13 cellular contexts compared by ENCODE assay signal in the genomic region with DNA sequence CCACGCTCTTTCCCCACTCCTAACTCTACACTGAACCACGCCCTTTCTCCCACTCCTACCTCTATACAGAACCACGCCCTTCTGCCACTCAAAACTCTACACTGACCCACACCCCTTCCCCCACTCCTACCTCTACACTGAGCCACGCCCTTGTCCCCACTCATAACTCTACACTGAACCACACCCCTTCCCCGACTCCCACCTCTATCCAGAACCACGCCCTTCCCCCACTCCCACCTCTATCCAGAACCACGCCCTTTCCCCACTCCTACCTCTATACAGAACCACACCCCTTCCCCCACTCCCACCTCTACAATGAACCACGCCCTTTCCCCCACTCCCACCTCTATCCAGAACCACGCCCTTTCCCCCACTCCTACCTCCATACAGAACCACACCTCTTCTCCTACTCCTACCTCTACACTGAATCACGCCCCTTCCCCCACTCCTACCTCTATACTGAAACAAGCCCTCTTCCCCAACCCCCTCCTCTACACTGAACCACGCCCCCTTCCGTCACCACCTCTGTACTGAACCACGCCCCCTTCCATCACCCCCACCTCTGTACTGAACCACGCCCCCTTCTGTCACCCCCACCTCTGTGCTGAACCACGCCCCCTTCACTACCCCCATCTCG. TPM values are rescaled to one million over a fixed set of nuclear protein-coding genes. Genes with fewer than 3 reads are reported as not detected.
DNase-seq lines count a peak whose midpoint lies in the region; ATAC-seq and TF ChIP-seq lines count a peak whose summit lies in the region.
"Had no signal": no experiment of that assay in that cellular context is flagged by ENCODE, and none has a peak within 500 bp of the region (broad histone marks: within the 10 kb centered on the region; RNA-seq: fewer than 3 reads in every experiment).

No MANE protein-coding gene starts in this region.

- H3K36me3 ChIP-seq in HUES6 (ENCODE audit: control insufficient read depth, insufficient read depth, low read length) (0 out of 2 replicates have a peak, but pooled peaks cover 3% of the 10 kb centered on the region), colonic mucosa (no peaks in the 10 kb centered on the region), mucosa of descending colon (ENCODE audit: low read depth) (no peaks in the 10 kb centered on the region)

- H3K4me1 ChIP-seq in HUES6 (ENCODE audit: control insufficient read depth, insufficient read depth, low read length) (peaks cover 12% of the 10 kb centered on the region), colonic mucosa (no peaks in the 10 kb centered on the region), mucosa of descending colon (ENCODE audit: low read depth) (peaks cover 3% of the 10 kb centered on the region)
- H3K4me1 ChIP-seq: gastroesophageal sphincter had no signal

- peak; percentile 50 for ATAC-seq in activated CD4-positive, alpha-beta T cell treated with anti-CD3 and anti-CD28 coated beads for 36 hours
- peak; percentile 25 for ATAC-seq in mucosa of descending colon
- ATAC-seq: gastroesophageal sphincter had no signal

- H3K9me3 Mint-ChIP-seq in activated CD4-positive, alpha-beta T cell treated with anti-CD3 and anti-CD28 coated beads for 36 hours (ENCODE audit: low read depth) = no peaks in the 10 kb centered on the region

- H3K9ac ChIP-seq in HUES6 (ENCODE audit: low read length) (no peak overlapping the region), colonic mucosa (ENCODE audit: low read depth in 2 of 2, low read length in 2 of 2) (no peak overlapping the region)
- H3K9ac ChIP-seq: SK-N-SH had no signal

- DNase-seq in activated CD4-positive, alpha-beta T cell treated with anti-CD3 and anti-CD28 coated beads for 36 hours = no peak
- no peak for DNase-seq in activated CD4-positive, alpha-beta T cell treated with anti-CD3 and anti-CD28 coated beads for 48 hours
- DNase-seq in colonic mucosa = peak; percentile 38
- no peak for DNase-seq in mucosa of descending colon
- no peak for DNase-seq in anterior cingulate cortex (lab: John Stamatoyannopoulos, UW)
- DNase-seq in NCI-H1092 (lab: John Stamatoyannopoulos, UW) = no peak
- no peak for DNase-seq in HT-29 (ENCODE audit: low spot score)
- DNase-seq: C1 segment of cervical spinal cord; SK-N-SH; stimulated activated CD4-positive, alpha-beta T cell treated with anti-CD3 and anti-CD28 coated beads, Interleukin-4, amount 100 ng/mL, for 4 hours had no signal

- no peak for TF ChIP-seq CTCF in colonic mucosa (IDR thresholded peaks at IDR 0.05)
- TF ChIP-seq CTCF in mucosa of descending colon (IDR thresholded peaks at IDR 0.05) = no peak

- H3K9me3 ChIP-seq in HUES6 (ENCODE audit: control insufficient read depth, insufficient read depth, low read depth, low read length) (no peaks in the 10 kb centered on the region), colonic mucosa (no peaks in the 10 kb centered on the region), mucosa of descending colon (no peaks in the 10 kb centered on the region)
- H3K9me3 ChIP-seq: gastroesophageal sphincter, SK-N-SH, suprapubic skin had no signal

- POLR2A ChIA-PET in activated CD4-positive, alpha-beta T cell treated with anti-CD3 and anti-CD28 coated beads for 36 hours (lab: Charles Lee) = interaction anchor here (1.2 kb wide), 1 partner anchor 10 kb away, joined by 4 read pairs; a partner anchor contains a TSS

- H3K36me3 Mint-ChIP-seq in activated CD4-positive, alpha-beta T cell treated with anti-CD3 and anti-CD28 coated beads for 36 hours (ENCODE audit: low read depth) = peaks cover 16% of the 10 kb centered on the region

- H3K4me3 Mint-ChIP-seq in activated CD4-positive, alpha-beta T cell treated with anti-CD3 and anti-CD28 coated beads for 36 hours = no peak overlapping the region

- H3K27ac ChIP-seq in HUES6 (ENCODE audit: low read depth, low read length) = no peak overlapping the region
- no peak overlapping the region for H3K27ac ChIP-seq in colonic mucosa
- H3K27ac ChIP-seq: gastroesophageal sphincter, suprapubic skin had no signal

- H3K27me3 Mint-ChIP-seq in activated CD4-positive, alpha-beta T cell treated with anti-CD3 and anti-CD28 coated beads for 36 hours = no peaks in the 10 kb centered on the region

- H3K27me3 ChIP-seq in HUES6 (ENCODE audit: control insufficient read depth, insufficient read depth, low read length) = no peaks in the 10 kb centered on the region
- no peaks in the 10 kb centered on the region for H3K27me3 ChIP-seq in colonic mucosa
- H3K27me3 ChIP-seq: gastroesophageal sphincter, suprapubic skin had no signal

- peak overlapping the region; percentile 19 for H3K27ac Mint-ChIP-seq in activated CD4-positive, alpha-beta T cell treated with anti-CD3 and anti-CD28 coated beads for 36 hours

- intact Hi-C loops in activated CD4-positive, alpha-beta T cell treated with anti-CD3 and anti-CD28 coated beads for 36 hours (cut with DNase I, micrococcal nuclease) = loop anchor here in 1 of 2 experiments (1.0 kb wide), 1 partner anchor 20 kb away; no protein-coding TSS in a partner anchor
- intact Hi-C loops in colonic mucosa (cut with DNase I) = no loop called here
- intact Hi-C loops in mucosa of descending colon (cut with DNase I, micrococcal nuclease) = no loop called here

- H3K4me1 Mint-ChIP-seq in activated CD4-positive, alpha-beta T cell treated with anti-CD3 and anti-CD28 coated beads for 36 hours = peaks cover 12% of the 10 kb centered on the region

- CTCF ChIA-PET in activated CD4-positive, alpha-beta T cell treated with anti-CD3 and anti-CD28 coated beads for 36 hours (lab: Charles Lee) = no interaction called here

- H3K4me3 ChIP-seq in HUES6 (ENCODE audit: low read depth, low read length) = peak overlapping the region; percentile 26; the same call in 1 of the 2 replicates
- H3K4me3 ChIP-seq in colonic mucosa = no peak overlapping the region
- no peak overlapping the region for H3K4me3 ChIP-seq in mucosa of descending colon
- H3K4me3 ChIP-seq: gastroesophageal sphincter, suprapubic skin had no signal

RNA-seq across cellular contexts. Expression of a gene that starts 10.1 kb away (rescaled TPM):
- 10 to 100 TPM in 1 of 2 experiments, 1 to 10 TPM in 1; 8.8 to 10.2 TPM for total RNA-seq in activated CD4-positive, alpha-beta T cell treated with anti-CD3 and anti-CD28 coated beads for 36 hours
- total RNA-seq in colonic mucosa (10 to 100 TPM; 13.2 to 18.1 TPM), mucosa of descending colon (10 to 100 TPM; 14.5 to 18.6 (median 18.2) TPM)
- total RNA-seq in HT-29 (2014; rRNA removed; shearing (Covaris generic)) = 14.5 and 28.1 TPM in 2 replicates

RNA-seq across cellular contexts. Expression of a gene that starts 21.8 kb away (rescaled TPM):
- total RNA-seq in activated CD4-positive, alpha-beta T cell treated with anti-CD3 and anti-CD28 coated beads for 36 hours = 1 to 10 TPM; 4.3 to 6.1 TPM
- total RNA-seq in colonic mucosa (1 to 10 TPM; 2.7 to 6.1 TPM), mucosa of descending colon (1 to 10 TPM; 5.0 to 5.6 (median 5.1) TPM)
- 4.3 and 5.4 TPM in 2 replicates for total RNA-seq in HT-29 (2014; rRNA removed; shearing (Covaris generic))

RNA-seq across cellular contexts. Expression of a gene that starts 23.8 kb away (rescaled TPM):
- 10 to 100 TPM; 45.9 to 50.9 TPM for total RNA-seq in activated CD4-positive, alpha-beta T cell treated with anti-CD3 and anti-CD28 coated beads for 36 hours
- total RNA-seq in colonic mucosa (10 to 100 TPM in 1 of 2 donors, 1 to 10 TPM in 1; 4.6 to 23.3 TPM), mucosa of descending colon (1 to 10 TPM; 3.6 to 8.2 (median 4.1) TPM)
- 86.2 and 98.9 TPM in 2 replicates for total RNA-seq in HT-29 (2014; rRNA removed; shearing (Covaris generic))

RNA-seq across cellular contexts. Expression of a gene that starts 35.8 kb away (rescaled TPM):
- total RNA-seq in activated CD4-positive, alpha-beta T cell treated with anti-CD3 and anti-CD28 coated beads for 36 hours = 10 to 100 TPM; 12.2 to 13.3 TPM
- 10 to 100 TPM; 30.3 to 61.3 TPM for total RNA-seq in colonic mucosa
- total RNA-seq in mucosa of descending colon = 10 to 100 TPM; 50.7 to 55.7 (median 51.7) TPM
- total RNA-seq in HT-29 (2014; rRNA removed; shearing (Covaris generic)) = 63.5 and 65.9 TPM in 2 replicates

RNA-seq across cellular contexts. Expression of a gene that starts 43.3 kb away (rescaled TPM):
- total RNA-seq in activated CD4-positive, alpha-beta T cell treated with anti-CD3 and anti-CD28 coated beads for 36 hours = 1 to 10 TPM in 1 of 2 experiments, under 1 TPM in 1; 0.91 to 1.7 TPM
- total RNA-seq in colonic mucosa = 1 to 10 TPM; 3.9 to 8.0 TPM
- total RNA-seq in mucosa of descending colon = 1 to 10 TPM; 1.7 to 4.2 (median 2.4) TPM
- 16.5 and 18.5 TPM in 2 replicates for total RNA-seq in HT-29 (2014; rRNA removed; shearing (Covaris generic))
